Comparison of ENCODE assay signal across 1 cellular context in genomic region chr6:85360794-85361642, GRCh38.
A peak's percentile ranks its signal among the peaks of the same experiment; 100 is the strongest.
TF ChIP-seq lines count a peak whose summit lies in the region.

No MANE protein-coding gene starts in this region.

TF ChIP-seq in HepG2, 621 proteins besides CTCF, POLR2A, EP300 and RAD21 (continued from another document):
- TF ChIP-seq MLXIP (CRISPR knock-in tag; IDR thresholded peaks at IDR 0.05; ENCODE audit: borderline replicate concordance) (no peak), USF2 (IDR thresholded peaks at IDR 0.05; ENCODE audit: low read depth, low read length) (peak; percentile 31), USF2 (CRISPR knock-in tag; IDR thresholded peaks at IDR 0.05; ENCODE audit: borderline replicate concordance) (no peak), GLI4 (CRISPR knock-in tag; IDR thresholded peaks at IDR 0.05; ENCODE audit: borderline replicate concordance) (no peak), ATF1 (CRISPR knock-in tag; IDR thresholded peaks at IDR 0.05) (no peak)
